ENCODE assay signal across 29 cellular contexts in genomic region chr21:27393726-27394125, GRCh38.
"Had no signal": no experiment of that assay in that cellular context is flagged by ENCODE, and none has a peak within 500 bp of the region (broad histone marks: within the 10 kb centered on the region; RNA-seq: fewer than 3 reads in every experiment).

No MANE protein-coding gene starts in this region.

- H3K36me3 ChIP-seq: colonic mucosa, gastrocnemius medialis, left ventricle myocardium inferior, ovary, right lobe of liver, upper lobe of left lung, vagina had no signal

- DNase-seq: activated CD4-positive, alpha-beta T cell treated with anti-CD3 and anti-CD28 coated beads for 36 hours; activated CD4-positive, CD25-positive, alpha-beta regulatory T cell; activated naive CD4-positive, alpha-beta T cell; activated T-cell treated with anti-CD3 and anti-CD28 coated beads for 4 hours; activated T-cell treated with anti-CD3 and anti-CD28 coated beads, Interleukin-2, amount 50 U/mL, for 72 hours; aorta; body of pancreas; colonic mucosa; effector memory CD4-positive, alpha-beta T cell; gastrocnemius medialis; glutamatergic neuron; islet precursor cell; left ventricle myocardium inferior; mesendoderm; mucosa of descending colon; ovary; right lobe of liver; small intestine; stimulated activated CD4-positive, alpha-beta T cell treated with anti-CD3 and anti-CD28 coated beads, Interleukin-1b, Interleukin-23, amount 100 ng/mL, for 48 hours; stimulated activated CD4-positive, alpha-beta T cell treated with anti-CD3 and anti-CD28 coated beads, Interleukin-4, amount 100 ng/mL, for 4 hours; stimulated activated CD8-positive, alpha-beta memory T cell treated with anti-CD3 and anti-CD28 coated beads, Interleukin-4, amount 100 ng/mL, for 48 hours; stimulated activated naive CD8-positive, alpha-beta T cell treated with anti-CD3 and anti-CD28 coated beads, Interleukin-15, amount 100 ng/mL, for 72 hours; substantia nigra; upper lobe of left lung had no signal

- H3K27me3 ChIP-seq: body of pancreas, colonic mucosa, gastrocnemius medialis, ovary, right lobe of liver, upper lobe of left lung, vagina had no signal

- H3K9me3 ChIP-seq: body of pancreas, colonic mucosa, gastrocnemius medialis, left ventricle myocardium inferior, mucosa of descending colon, ovary, right lobe of liver, upper lobe of left lung, vagina had no signal

- FAIRE-seq: small intestine had no signal

- H3K4me3 ChIP-seq: body of pancreas, colonic mucosa, gastrocnemius medialis, left ventricle myocardium inferior, lung, mucosa of descending colon, ovary, right lobe of liver, upper lobe of left lung, vagina had no signal

- H3K4me1 ChIP-seq: body of pancreas, colonic mucosa, gastrocnemius medialis, right lobe of liver, upper lobe of left lung, vagina had no signal

- H3K27ac ChIP-seq: body of pancreas, colonic mucosa, gastrocnemius medialis, left ventricle myocardium inferior, ovary, right lobe of liver, upper lobe of left lung, vagina had no signal

- ATAC-seq: activated CD4-positive, alpha-beta T cell treated with anti-CD3 and anti-CD28 coated beads for 36 hours; activated naive CD4-positive, alpha-beta T cell treated with anti-CD3 and anti-CD28 coated beads, Interleukin-2, amount 50 U/mL, for 72 hours; activated T-cell treated with anti-CD3 and anti-CD28 coated beads, Interleukin-2, amount 50 U/mL, for 72 hours; body of pancreas; gastrocnemius medialis; mucosa of descending colon; natural killer cell treated with Interleukin-12 subunit alpha and Interleukin-12 subunit beta and Interleukin-15 and Interleukin-18, amount 100 ng/mL, for 72 hours; right lobe of liver; stimulated activated memory B cell treated with anti-CD40 and anti-IgM and Interleukin-4, amounts not matched to agents 10 μg/mL and 1 μg/mL and 100 μg/mL, for 72 hours; stimulated activated naive CD8-positive, alpha-beta T cell treated with anti-CD3 and anti-CD28 coated beads, Interleukin-15, amount 100 ng/mL, for 72 hours had no signal
